In the genomic region with DNA sequence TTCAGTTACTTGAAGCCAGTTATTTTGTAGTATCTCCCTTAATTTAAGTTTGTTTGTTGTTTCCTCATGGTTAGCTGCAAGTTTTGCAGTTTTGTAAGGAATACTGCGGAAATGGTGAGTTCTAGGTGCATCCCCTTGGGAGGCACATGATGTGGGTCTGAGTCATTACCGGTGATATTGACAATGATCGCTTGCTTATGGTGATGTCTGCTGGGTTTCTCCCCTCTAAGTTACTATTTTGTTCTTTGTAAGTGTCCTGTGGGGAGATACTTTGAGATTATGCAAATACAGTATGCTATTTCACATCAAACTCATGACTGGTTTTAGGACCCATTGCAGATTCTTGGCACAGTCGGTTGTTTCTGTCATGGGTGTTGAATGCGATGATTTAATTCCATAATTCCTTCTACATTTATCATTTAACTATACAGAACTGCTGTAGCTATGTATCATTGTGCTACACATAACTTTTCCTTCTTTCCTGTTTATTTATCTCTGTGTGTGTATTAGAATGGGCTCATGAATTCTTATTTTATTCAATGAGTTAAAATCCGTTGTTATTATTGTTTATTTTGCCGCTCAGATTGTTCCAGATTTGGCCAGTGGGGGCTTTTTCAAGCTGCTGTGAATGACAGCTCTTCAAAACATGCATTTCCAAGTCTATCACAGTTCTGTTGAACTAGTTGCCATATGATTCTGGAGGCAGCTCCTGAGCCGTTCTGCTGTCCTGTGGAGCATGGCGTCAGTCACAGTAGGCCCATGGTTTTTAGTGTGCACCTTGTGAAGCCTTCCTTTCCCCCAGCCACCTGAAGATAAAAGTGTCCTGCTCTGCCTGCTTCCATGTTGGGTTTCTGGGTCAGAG, we compare ENCODE assay signal across 8 cellular contexts.
A peak's percentile ranks its signal among the peaks of the same experiment; 100 is the strongest.
DNase-seq lines count a peak whose midpoint lies in the region; ATAC-seq, FAIRE-seq and TF ChIP-seq lines count a peak whose summit lies in the region.

No MANE protein-coding gene starts in this region.

- TF ChIP-seq POLR2A in GM18505 (IDR thresholded peaks at IDR 0.05; ENCODE audit: borderline replicate concordance, extremely low read depth, insufficient read depth, insufficient read length) (no peak), erythroblast (IDR thresholded peaks at IDR 0.05; ENCODE audit: low read length) (no peak)

- H3K27ac ChIP-seq in skin epidermis: peak overlapping the region in 20 of 21 experiments; percentile 10 to 99 (median 76)

- H3K4me3 ChIP-seq in skin epidermis: no peak overlapping the region

- ATAC-seq in GM18505 (IDR thresholded peaks at IDR 0.05; ENCODE audit: unreplicated experiment): peak; percentile 86
- ATAC-seq in GM21737 (IDR thresholded peaks at IDR 0.05; ENCODE audit: unreplicated experiment): peak; percentile 91

- FAIRE-seq in urothelium cell line (lab: Jason Lieb, UNC): no peak

- peak; percentile 60 for DNase-seq in NAMALWA (ENCODE audit: low spot score)
- DNase-seq in dedifferentiated amniotic fluid mesenchymal stem cell (ENCODE audit: extremely low spot score): peak; percentile 81
- DNase-seq in erythroblast (lab: John Stamatoyannopoulos, UW): no peak
- no peak for DNase-seq in urothelium cell line (ENCODE audit: low spot score)
- no peak for DNase-seq in pons (ENCODE audit: low spot score)

Comparison
In these comparisons a context has a peak if more than half of its experiments do, and no peak if none do; other contexts are left out.
1. DNase-seq: peak in NAMALWA (single experiment) and dedifferentiated amniotic fluid mesenchymal stem cell (single experiment); none in erythroblast (0 of 2), urothelium cell line (single experiment) and pons (single experiment).